Comparison of ENCODE assay signal across 1 cellular context in genomic region chr5:77280036-77280435, GRCh38.
TF ChIP-seq lines count a peak whose summit lies in the region.

No MANE protein-coding gene starts in this region.

TF ChIP-seq in IMR-90, 13 proteins besides CTCF, POLR2A, EP300 and RAD21 (continued from another document):
- TF ChIP-seq MAZ (IDR thresholded peaks at IDR 0.05; ENCODE audit: borderline replicate concordance, low read depth, low read length) (no peak), ELK1 (IDR thresholded peaks at IDR 0.05; ENCODE audit: borderline replicate concordance, low read depth, low read length) (no peak)
